13 cellular contexts compared by ENCODE assay signal in genomic region chr4:13640149-13640671, GRCh38. TPM values are rescaled to one million over a fixed set of nuclear protein-coding genes. Genes with fewer than 3 reads are reported as not detected.
DNase-seq lines count a peak whose midpoint lies in the region; ATAC-seq, FAIRE-seq and TF ChIP-seq lines count a peak whose summit lies in the region.
"Had no signal": no experiment of that assay in that cellular context is flagged by ENCODE, and none has a peak within 500 bp of the region (broad histone marks: within the 10 kb centered on the region; RNA-seq: fewer than 3 reads in every experiment).

No MANE protein-coding gene starts in this region.

- H3K9me3 Mint-ChIP-seq in effector memory CD8-positive, alpha-beta T cell: no peaks in the 10 kb centered on the region

- no peak overlapping the region for H2BK5ac ChIP-seq in H1 (ENCODE audit: low read depth, low read length)

- H3K27ac ChIP-seq in H1 (ENCODE audit: low read depth, low read length): no peak overlapping the region
- H3K27ac ChIP-seq: SJSA1, vagina had no signal

- no peak for TF ChIP-seq POLR2A in NB4 (IDR thresholded peaks at IDR 0.05; ENCODE audit: extremely low read depth, insufficient read length)
- no peak for TF ChIP-seq POLR2A in H1 (IDR thresholded peaks at IDR 0.05; ENCODE audit: control extremely low read depth in 1 of 2, low read depth in 2 of 2, low read length in 2 of 2)

- H3K9me3 ChIP-seq in H1 (ENCODE audit: insufficient read depth in 2 of 2, low read depth in 1 of 2, low read length in 1 of 2): no peaks in the 10 kb centered on the region
- no peaks in the 10 kb centered on the region for H3K9me3 ChIP-seq in neuron (ENCODE audit: low read length)
- H3K9me3 ChIP-seq: SJSA1, vagina had no signal

- H3K4me1 ChIP-seq in H1 (replicated peaks in 1 of 4; ENCODE audit: control insufficient read depth in 3 of 4, insufficient read depth in 4 of 4, low read length in 3 of 4) (peaks cover 2 to 17% (median 4%) of the 10 kb centered on the region in 4 experiments; a peak in 5 of 7 replicates), neuron (ENCODE audit: insufficient read depth, low read length) (peaks cover 22% of the 10 kb centered on the region)
- H3K4me1 ChIP-seq: SJSA1, vagina had no signal

- no peak overlapping the region for H4K5ac ChIP-seq in H1 (ENCODE audit: insufficient read length, low read depth, low read length)

- H3K27me3 ChIP-seq in H1 (replicated peaks in 1 of 4; ENCODE audit: control insufficient read depth in 3 of 4, extremely low read depth in 1 of 4, insufficient read depth in 3 of 4, low read length in 3 of 4): no peaks in the 10 kb centered on the region
- no peaks in the 10 kb centered on the region for H3K27me3 ChIP-seq in neuron (ENCODE audit: insufficient read depth, low read length)
- H3K27me3 ChIP-seq: SJSA1, vagina had no signal

- H3K36me3 Mint-ChIP-seq in effector memory CD8-positive, alpha-beta T cell (ENCODE audit: insufficient read depth): peaks cover 3% of the 10 kb centered on the region

- no peak for ATAC-seq in effector memory CD8-positive, alpha-beta T cell (replicated peaks)
- no peak for ATAC-seq in GM18867 (IDR thresholded peaks at IDR 0.05; ENCODE audit: unreplicated experiment)

- H3K14ac ChIP-seq in H1 (ENCODE audit: insufficient read length): no peak overlapping the region

- peak; percentile 97 for DNase-seq in EL
- DNase-seq in NB4 (ENCODE audit: low read depth): peak; percentile 67
- DNase-seq in H1 (ENCODE audit: low read depth in 1 of 2, low spot score in 2 of 2): peak in 1 of 2 experiments; percentile 54
- DNase-seq in SK-N-DZ (ENCODE audit: low spot score): no peak
- DNase-seq in effector memory CD8-positive, alpha-beta T cell: no peak
- DNase-seq in central memory CD4-positive, alpha-beta T cell: no peak
- DNase-seq: cerebellar nuclear complex, NCI-H1105 had no signal

- no peak overlapping the region for H3K27ac Mint-ChIP-seq in effector memory CD8-positive, alpha-beta T cell

- H4K8ac ChIP-seq in H1 (ENCODE audit: extremely low read depth, insufficient read depth, low read length): no peak overlapping the region

- CTCF ChIA-PET in H1 (lab: Charles Lee; ENCODE audit: partially characterized antibody): interaction anchor here (0.6 to 9.3 kb wide), 5 partner anchors 9 to 1014 kb away, joined by 3 to 108 read pairs (median 5); partner anchors contain the start of gene BOD1L1

- no peaks in the 10 kb centered on the region for H3K79me2 ChIP-seq in H1 (ENCODE audit: control insufficient read depth in 1 of 2, insufficient read depth in 2 of 2, low read length in 2 of 2)

- H2BK20ac ChIP-seq in H1 (ENCODE audit: low read length): no peak overlapping the region

- no peaks in the 10 kb centered on the region for H4K20me1 ChIP-seq in H1 (replicated peaks in 1 of 2; ENCODE audit: control insufficient read depth in 1 of 2, insufficient read depth in 2 of 2, low read length in 2 of 2)

- H3K4me3 ChIP-seq in NB4 (ENCODE audit: low read depth, low read length): no peak overlapping the region
- H3K4me3 ChIP-seq in H1 (ENCODE audit: extremely low read depth in 1 of 4, insufficient read depth in 2 of 4, low read depth in 3 of 4, low read length in 4 of 4): peak overlapping the region in 2 of 4 experiments; percentile 3 to 27; a peak in 1 of 8 replicates
- peak overlapping the region; percentile 1 for H3K4me3 ChIP-seq in neuron (ENCODE audit: low read length)
- H3K4me3 ChIP-seq: SJSA1, vagina had no signal

- FAIRE-seq in H1 (lab: Jason Lieb, UNC): peak; percentile 92
- FAIRE-seq: G401.6 had no signal

- no peak overlapping the region for H3K4ac ChIP-seq in H1 (replicated peaks; ENCODE audit: insufficient read length, low read depth, low read length)

- TF ChIP-seq CTCF in NB4 (IDR thresholded peaks at IDR 0.05; ENCODE audit: low read depth, low read length) (no peak), H1 (IDR thresholded peaks at IDR 0.05; ENCODE audit: control extremely low read depth in 1 of 3, insufficient read depth in 1 of 3, low read depth in 1 of 3, low read length in 3 of 3) (no peak)

- TF ChIP-seq RAD21 in H1 (IDR thresholded peaks at IDR 0.05 in 1 of 2, conservative IDR thresholded peaks at IDR 0.05 in 1 of 2; ENCODE audit: low read depth in 2 of 2, low read length in 2 of 2): no peak

- H3K4me3 Mint-ChIP-seq in effector memory CD8-positive, alpha-beta T cell: no peak overlapping the region

- H3K79me1 ChIP-seq in H1 (ENCODE audit: low read depth, low read length): no peaks in the 10 kb centered on the region

- no peaks in the 10 kb centered on the region for H3K4me1 Mint-ChIP-seq in effector memory CD8-positive, alpha-beta T cell (ENCODE audit: low read depth in 2 of 2)

- no peak overlapping the region for H3K56ac ChIP-seq in H1 (replicated peaks; ENCODE audit: insufficient read length, low read depth, low read length)

- H3K36me3 ChIP-seq in H1 (ENCODE audit: control insufficient read depth in 2 of 4, insufficient read depth in 4 of 4, low read length in 3 of 4): no peaks in the 10 kb centered on the region
- H3K36me3 ChIP-seq in neuron (ENCODE audit: insufficient read depth, low read length): no peaks in the 10 kb centered on the region
- H3K36me3 ChIP-seq: SJSA1, vagina had no signal

- H3K9ac ChIP-seq in H1 (replicated peaks in 1 of 4; ENCODE audit: extremely low read depth in 1 of 4, low read depth in 3 of 4, low read length in 3 of 4): no peak overlapping the region; a peak in 1 of 7 replicates

- no peak overlapping the region for H3K23ac ChIP-seq in H1 (ENCODE audit: insufficient read length)

- H2AK5ac ChIP-seq in H1 (ENCODE audit: low read depth, low read length): no peak overlapping the region

- H3K18ac ChIP-seq in H1 (ENCODE audit: extremely low read depth, low read length): no peak overlapping the region

- peaks cover 65 to 81% of the 10 kb centered on the region in 2 donors for H3K27me3 Mint-ChIP-seq in effector memory CD8-positive, alpha-beta T cell

- peak overlapping the region; percentile 19 to 25; a peak in 2 of 4 replicates for H3K4me2 ChIP-seq in H1 (ENCODE audit: insufficient read depth in 1 of 2, low read depth in 2 of 2, low read length in 2 of 2)

- H2BK15ac ChIP-seq in H1 (ENCODE audit: low read length): no peak overlapping the region

- H2BK12ac ChIP-seq in H1 (ENCODE audit: low read depth, low read length): peak overlapping the region; percentile 72; the same call in 1 of the 2 replicates

- no peak overlapping the region for H4K91ac ChIP-seq in H1 (replicated peaks; ENCODE audit: insufficient read length, low read length)

- H2AFZ ChIP-seq in H1 (ENCODE audit: low read length) (peak overlapping the region; percentile 83), neuron (ENCODE audit: low read depth, low read length) (peak overlapping the region; percentile 60)

- POLR2A ChIA-PET in H1 (lab: Charles Lee; ENCODE audit: partially characterized antibody): interaction anchor here (0.7 to 2.9 kb wide), 2 partner anchors 12 to 1134 kb away, joined by 3 to 18 read pairs; partner anchors contain the start of gene BOD1L1

- 61% methylated on average over 7 of the region's 7 CpGs; no CpG with 5 or more reads in 1 of the 2 experiments for WGBS in H1 (ENCODE audit: extremely low coverage in 1 of 2, insufficient coverage in 1 of 2, insufficient read length in 1 of 2, insufficient replicate concordance in 2 of 2, low coverage in 1 of 2, low lambda C conversion rate in 2 of 2, missing lambda C conversion rate in 1 of 2), 2 experiments

- TF ChIP-seq EP300 in H1 (IDR thresholded peaks at IDR 0.05; ENCODE audit: borderline replicate concordance in 1 of 2, low read depth in 2 of 2, low read length in 2 of 2): peak in 1 of 2 experiments; percentile 4; a peak in 1 of 3 replicates

- no peaks in the 10 kb centered on the region for H3K23me2 ChIP-seq in H1 (ENCODE audit: low read depth, low read length)

- H2BK120ac ChIP-seq in H1 (replicated peaks; ENCODE audit: low read depth, low read length): no peak overlapping the region

TF ChIP-seq in H1, 55 proteins besides CTCF, POLR2A, EP300 and RAD21 (continues in another document):
- TF ChIP-seq MAFK (IDR thresholded peaks at IDR 0.05; ENCODE audit: low read depth, low read length): no peak
- TF ChIP-seq, protein P1, sequence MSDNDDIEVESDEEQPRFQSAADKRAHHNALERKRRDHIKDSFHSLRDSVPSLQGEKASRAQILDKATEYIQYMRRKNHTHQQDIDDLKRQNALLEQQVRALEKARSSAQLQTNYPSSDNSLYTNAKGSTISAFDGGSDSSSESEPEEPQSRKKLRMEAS (IDR thresholded peaks at IDR 0.05): peak; percentile 36; the same call in 1 of the 2 replicates
- TF ChIP-seq CREB1 (IDR thresholded peaks at IDR 0.05): peak; percentile 85
- TF ChIP-seq SP1 (IDR thresholded peaks at IDR 0.05; ENCODE audit: low read depth, low read length): peak; percentile 80
- peak; percentile 83; the same call in 1 of the 2 replicates for TF ChIP-seq TCF12 (IDR thresholded peaks at IDR 0.05; ENCODE audit: low read depth, low read length)
- TF ChIP-seq, protein P2, sequence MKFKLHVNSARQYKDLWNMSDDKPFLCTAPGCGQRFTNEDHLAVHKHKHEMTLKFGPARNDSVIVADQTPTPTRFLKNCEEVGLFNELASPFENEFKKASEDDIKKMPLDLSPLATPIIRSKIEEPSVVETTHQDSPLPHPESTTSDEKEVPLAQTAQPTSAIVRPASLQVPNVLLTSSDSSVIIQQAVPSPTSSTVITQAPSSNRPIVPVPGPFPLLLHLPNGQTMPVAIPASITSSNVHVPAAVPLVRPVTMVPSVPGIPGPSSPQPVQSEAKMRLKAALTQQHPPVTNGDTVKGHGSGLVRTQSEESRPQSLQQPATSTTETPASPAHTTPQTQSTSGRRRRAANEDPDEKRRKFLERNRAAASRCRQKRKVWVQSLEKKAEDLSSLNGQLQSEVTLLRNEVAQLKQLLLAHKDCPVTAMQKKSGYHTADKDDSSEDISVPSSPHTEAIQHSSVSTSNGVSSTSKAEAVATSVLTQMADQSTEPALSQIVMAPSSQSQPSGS (IDR thresholded peaks at IDR 0.05; ENCODE audit: low read length): no peak
- no peak for TF ChIP-seq SP2 (IDR thresholded peaks at IDR 0.05; ENCODE audit: low read length)
- TF ChIP-seq TAF1 (IDR thresholded peaks at IDR 0.05; ENCODE audit: low read depth, low read length): peak; percentile 42; the same call in 1 of the 2 replicates
- no peak for TF ChIP-seq CTBP2 (IDR thresholded peaks at IDR 0.05; ENCODE audit: borderline replicate concordance, insufficient read depth, insufficient read length, low read length)

RNA-seq across cellular contexts. Expression of gene BOD1L1, which starts 12.7 kb away (rescaled TPM):
- 34.9 and 39.3 TPM in 2 replicates for total RNA-seq in H1 (2021; fragmentation: NEBNext Ultra II Directional; extraction: Animal tissue kit (Norgen Biotek cat#: 25700))
- polyA plus RNA-seq in H1 (2011; rRNA removed): 4.3 and 6.8 TPM in 2 replicates
- 11.0 TPM for polyA plus RNA-seq in H1 (2011; cell fraction: cytosol; rRNA removed)
- polyA plus RNA-seq in H1 (2011; cell fraction: nucleus; rRNA removed): 24.5 TPM
- 20.5 to 32.8 TPM (median 22.9 TPM) in 4 replicates for polyA plus RNA-seq in H1 (2012, experiment 1 of 2)
- polyA plus RNA-seq in H1 (2012, experiment 2 of 2): 1.3 TPM
- polyA plus RNA-seq in H1 (2013, experiment 1 of 2): 40.1 TPM
- 33.4 TPM for polyA plus RNA-seq in H1 (2013, experiment 2 of 2)
- 27.2 and 30.9 TPM in 2 replicates for polyA minus RNA-seq in H1 (2011; rRNA and poly(A)+ RNA removed)
- 16.7 TPM for polyA minus RNA-seq in H1 (2011; cell fraction: cytosol; rRNA and poly(A)+ RNA removed)
- polyA minus RNA-seq in H1 (2011; cell fraction: nucleus; rRNA and poly(A)+ RNA removed): 77.9 TPM
- polyA plus RNA-seq in SK-N-DZ (2014; cell fraction: cytosol; rRNA removed): 16.2 and 17.1 TPM in 2 replicates
- polyA plus RNA-seq in SK-N-DZ (2014; cell fraction: nucleus; rRNA removed): 27.2 and 38.8 TPM in 2 replicates

Comparison
In these comparisons a context has a peak if more than half of its experiments do, and no peak if none do; other contexts are left out.
1. DNase-seq: peak in EL (single experiment) and NB4 (single experiment); none in SK-N-DZ (single experiment), effector memory CD8-positive, alpha-beta T cell (0 of 3) and central memory CD4-positive, alpha-beta T cell (single experiment).